In the genomic region with DNA sequence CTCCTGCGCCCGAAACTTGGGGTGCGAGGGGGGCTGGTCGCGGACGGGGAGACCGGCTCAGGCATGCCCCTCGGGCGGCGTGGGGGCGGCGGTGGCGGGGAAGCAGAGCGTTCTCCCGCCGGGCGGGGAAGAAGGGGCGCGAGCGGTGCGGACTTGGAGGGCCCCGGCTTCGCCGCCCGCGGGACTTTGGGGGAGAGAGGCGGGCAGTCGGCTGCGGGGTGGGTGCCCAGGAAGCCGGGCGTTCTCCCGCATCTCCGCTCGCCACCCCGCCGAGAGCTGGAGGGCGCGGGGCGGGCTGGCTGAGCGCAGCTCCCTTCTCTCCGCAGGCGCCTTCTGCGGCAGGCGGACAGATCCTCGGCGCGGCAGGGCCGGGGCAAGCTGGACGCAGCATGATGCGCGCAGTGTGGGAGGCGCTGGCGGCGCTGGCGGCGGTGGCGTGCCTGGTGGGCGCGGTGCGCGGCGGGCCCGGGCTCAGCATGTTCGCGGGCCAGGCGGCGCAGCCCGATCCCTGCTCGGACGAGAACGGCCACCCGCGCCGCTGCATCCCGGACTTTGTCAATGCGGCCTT, we compare ENCODE assay signal across 8 cellular contexts. TPM values are rescaled to one million over a fixed set of nuclear protein-coding genes. Genes with fewer than 3 reads are reported as not detected.
DNase-seq lines count a peak whose midpoint lies in the region; ATAC-seq and TF ChIP-seq lines count a peak whose summit lies in the region.

No MANE protein-coding gene starts in this region.

- H3K4me1 ChIP-seq in lung (ENCODE audit: control insufficient read depth in 2 of 2, insufficient read depth in 2 of 2, low read length in 2 of 2), result peaks cover 0 to 28% of the 10 kb centered on the region in 2 donors

- H3K27me3 Mint-ChIP-seq in chondrocyte (ENCODE audit: low read depth) (peaks cover 23% of the 10 kb centered on the region), type B pancreatic cell (peaks cover 65% of the 10 kb centered on the region)

- no peaks in the 10 kb centered on the region for H3K9me3 Mint-ChIP-seq in chondrocyte (ENCODE audit: low read depth)
- H3K9me3 Mint-ChIP-seq in type B pancreatic cell, result no peaks in the 10 kb centered on the region

- TF ChIP-seq CTCF in chondrocyte (IDR thresholded peaks at IDR 0.05) (no peak), lung (IDR thresholded peaks at IDR 0.05; ENCODE audit: control extremely low read depth, extremely low read depth) (no peak), type B pancreatic cell (conservative IDR thresholded peaks at IDR 0.05) (no peak)

- DNase-seq in NCI-H69 (lab: John Stamatoyannopoulos, UW) (peak; percentile 14), chondrocyte (ENCODE audit: low spot score) (no peak), lung (ENCODE audit: low spot score) (no peak), type B pancreatic cell (ENCODE audit: extremely low spot score, unreplicated experiment) (no peak), NCI-H2171 treated with DMSO at 0.1 percent for 48 hours (lab: John Stamatoyannopoulos, UW) (no peak), DMS53 treated with DMSO at 0.1 percent for 48 hours (lab: John Stamatoyannopoulos, UW; ENCODE audit: unreplicated experiment) (no peak), NCI-H2171 (lab: John Stamatoyannopoulos, UW) (no peak)

- H3K36me3 Mint-ChIP-seq in chondrocyte (ENCODE audit: low read depth) (no peaks in the 10 kb centered on the region), type B pancreatic cell (peaks cover 6% of the 10 kb centered on the region)

- H3K4me3 ChIP-seq in GM08714 (ENCODE audit: low read length) (peak overlapping the region; percentile 73), lung (peak overlapping the region; percentile 37)

- H3K4me3 Mint-ChIP-seq in chondrocyte (ENCODE audit: unreplicated experiment) (peak overlapping the region; percentile 81), type B pancreatic cell (peak overlapping the region; percentile 95)

- 2% methylated on average over 45 to 76 of the region's 76 CpGs for WGBS in lung, 2 donors

- H3K27ac ChIP-seq in lung (ENCODE audit: low read depth in 1 of 2, low read length in 1 of 2), result no peak overlapping the region

- peak; percentile 34 for ATAC-seq in lung (ENCODE audit: insufficient read depth, low FRiP score)

- H3K36me3 ChIP-seq in lung (ENCODE audit: control insufficient read depth in 2 of 2, insufficient read depth in 2 of 2, low read length in 2 of 2), result no peaks in the 10 kb centered on the region

- H3K27ac Mint-ChIP-seq in chondrocyte (ENCODE audit: unreplicated experiment) (no peak overlapping the region), type B pancreatic cell (no peak overlapping the region)

- peaks cover 0 to 2% of the 10 kb centered on the region in 2 donors for H3K9me3 ChIP-seq in lung (ENCODE audit: control insufficient read depth in 2 of 2, insufficient read depth in 1 of 2, low read length in 1 of 2)

- H3K27me3 ChIP-seq in lung (ENCODE audit: control insufficient read depth, insufficient read depth), result peaks cover 3% of the 10 kb centered on the region

- H3K4me1 Mint-ChIP-seq in chondrocyte (ENCODE audit: low read depth), result peaks cover 6% of the 10 kb centered on the region
- H3K4me1 Mint-ChIP-seq in type B pancreatic cell (ENCODE audit: unreplicated experiment), result peaks cover 19% of the 10 kb centered on the region

RNA-seq across cellular contexts. Expression of gene NTN1, which starts 0.8 kb away (rescaled TPM):
- total RNA-seq in chondrocyte (3.3 to 4.3 TPM (median 4.0 TPM) in 3 replicates), lung (10 to 100 TPM; 10.9 to 17.1 TPM), type B pancreatic cell (ENCODE audit: low replicate concordance) (10.7 and 17.4 TPM in 2 replicates)
- 1 to 10 TPM; 3.6 to 4.7 TPM for polyA plus RNA-seq in lung

RNA-seq across cellular contexts. Expression of gene PIK3R5, which starts 56.6 kb away (rescaled TPM):
- total RNA-seq in chondrocyte, result 0.08 TPM in 1 of 3 replicates, not detected in the others
- total RNA-seq in lung, result 10 to 100 TPM; 14.6 to 55.3 TPM
- polyA plus RNA-seq in lung, result 10 to 100 TPM; 11.7 to 70.9 TPM
- total RNA-seq in type B pancreatic cell (ENCODE audit: low replicate concordance), result 0.29 TPM in 2 replicates

Comparison
In these comparisons a context has a peak if more than half of its experiments do, and no peak if none do; other contexts are left out.
1. RNA of gene PIK3R5, which starts 56.6 kb away (total RNA-seq): 14.6 to 55.3 TPM in lung; 0.29 TPM in type B pancreatic cell and 0.08 TPM in chondrocyte; every median in the first group is over 10 times any median in the second.